Comparison of ENCODE assay signal across 8 cellular contexts in genomic region chr1:6028042-6028895, GRCh38. TPM values are rescaled to one million over a fixed set of nuclear protein-coding genes. Genes with fewer than 3 reads are reported as not detected.
A peak's percentile ranks its signal among the peaks of the same experiment; 100 is the strongest.
DNase-seq lines count a peak whose midpoint lies in the region; ATAC-seq and TF ChIP-seq lines count a peak whose summit lies in the region.

No MANE protein-coding gene starts in this region.

- DNase-seq in SIG-M5 (lab: John Stamatoyannopoulos, UW): peak; percentile 78
- peak; percentile 58 for DNase-seq in activated gamma-delta T cell treated with anti-CD3 and anti-CD28 coated beads, Interleukin-2, amount 50 U/mL, for 16 hours (ENCODE audit: low read depth)
- DNase-seq in mucosa of gallbladder (ENCODE audit: low spot score): peak; percentile 39
- DNase-seq in NCI-H187 treated with DMSO at 0.1 percent for 48 hours (lab: John Stamatoyannopoulos, UW): no peak
- no peak for DNase-seq in NCI-H2081 (lab: John Stamatoyannopoulos, UW)
- no peak for DNase-seq in esophagus muscularis mucosa (ENCODE audit: extremely low spot score)

- no peak for TF ChIP-seq CTCF in esophagus muscularis mucosa (IDR thresholded peaks at IDR 0.05)

- no peaks in the 10 kb centered on the region for H3K9me3 ChIP-seq in esophagus muscularis mucosa

- H3K27ac ChIP-seq in esophagus muscularis mucosa (replicated peaks in 1 of 4): no peak overlapping the region

- peaks cover 6 to 13% (median 11%) of the 10 kb centered on the region in 4 donors for H3K4me1 ChIP-seq in esophagus muscularis mucosa

- no peaks in the 10 kb centered on the region for H3K36me3 ChIP-seq in esophagus muscularis mucosa

- peaks cover 0 to 27% (median 0%) of the 10 kb centered on the region in 4 donors for H3K27me3 ChIP-seq in esophagus muscularis mucosa

- H3K4me3 ChIP-seq in esophagus muscularis mucosa: peak overlapping the region in 1 of 4 donors; percentile 14

- ATAC-seq in GM21447 (IDR thresholded peaks at IDR 0.05; ENCODE audit: unreplicated experiment): peak; percentile 38
- ATAC-seq in HG02970 (IDR thresholded peaks at IDR 0.05; ENCODE audit: low FRiP score, unreplicated experiment): no peak

- 79% methylated on average over 15 of the region's 20 CpGs for WGBS in esophagus muscularis mucosa

- no peak for TF ChIP-seq EP300 in esophagus muscularis mucosa (IDR thresholded peaks at IDR 0.05)

- TF ChIP-seq POLR2A in esophagus muscularis mucosa (IDR thresholded peaks at IDR 0.05; ENCODE audit: low read depth): no peak

- intact Hi-C loops in esophagus muscularis mucosa (cut with DNase I): no loop called here

RNA-seq across cellular contexts. Expression of gene KCNAB2, which starts 17.4 kb away (rescaled TPM):
- total RNA-seq in mucosa of gallbladder (16.1 TPM), esophagus muscularis mucosa (10 to 100 TPM; 10.4 to 19.3 (median 13.2) TPM)

RNA-seq across cellular contexts. Expression of gene NPHP4, which starts 36.0 kb away (rescaled TPM):
- total RNA-seq in mucosa of gallbladder: 20.6 TPM
- total RNA-seq in esophagus muscularis mucosa: 1 to 10 TPM; 6.5 to 9.1 (median 8.0) TPM

Comparison
In these comparisons a context has a peak if more than half of its experiments do, and no peak if none do; other contexts are left out.
1. DNase-seq: peak in SIG-M5 (single experiment), activated gamma-delta T cell treated with anti-CD3 and anti-CD28 coated beads, Interleukin-2, amount 50 U/mL, for 16 hours (single experiment) and mucosa of gallbladder (single experiment); none in NCI-H187 treated with DMSO at 0.1 percent for 48 hours (single experiment), NCI-H2081 (0 of 2) and esophagus muscularis mucosa (single experiment).